Comparison of ENCODE assay signal across 1 cellular context in genomic region chr1:12481928-12482327, GRCh38.
TF ChIP-seq lines count a peak whose summit lies in the region.

No MANE protein-coding gene starts in this region.

TF ChIP-seq in A549, 52 proteins besides CTCF, POLR2A, EP300 and RAD21 (continued from another document):
- TF ChIP-seq HOXA7 (CRISPR knock-in tag; IDR thresholded peaks at IDR 0.05) (no peak), REST (IDR thresholded peaks at IDR 0.05) (no peak), BHLHE40 (IDR thresholded peaks at IDR 0.05; ENCODE audit: low read depth, low read length) (no peak), ATOH8 (CRISPR knock-in tag; IDR thresholded peaks at IDR 0.05; ENCODE audit: low read depth) (no peak)
TF ChIP-seq in A549: peak in this region for 0.
